12 cellular contexts compared by ENCODE assay signal in genomic region chr11:60563553-60564235, GRCh38. TPM values are rescaled to one million over a fixed set of nuclear protein-coding genes. Genes with fewer than 3 reads are reported as not detected.
DNase-seq lines count a peak whose midpoint lies in the region; ATAC-seq and TF ChIP-seq lines count a peak whose summit lies in the region.
"Had no signal": no experiment of that assay in that cellular context is flagged by ENCODE, and none has a peak within 500 bp of the region (broad histone marks: within the 10 kb centered on the region; RNA-seq: fewer than 3 reads in every experiment).

No MANE protein-coding gene starts in this region.

- peaks cover 40% of the 10 kb centered on the region for H3K9me3 Mint-ChIP-seq in GM23338

- no peaks in the 10 kb centered on the region for H3F3A ChIP-seq in GM23338 (replicated peaks; ENCODE audit: low read depth)

- peak overlapping the region; percentile 78; the same call in 1 of the 2 replicates for H2AFZ ChIP-seq in GM23338

- H3K4me3 ChIP-seq in GM23338 (no peak overlapping the region), fibroblast of the aortic adventitia (ENCODE audit: low read depth, low read length) (no peak overlapping the region)

- H3K4me1 Mint-ChIP-seq in GM23338, result no peaks in the 10 kb centered on the region

- H3K27me3 Mint-ChIP-seq in GM23338 (ENCODE audit: insufficient read depth, low read depth, poor library complexity), result peaks cover 3% of the 10 kb centered on the region

- no peaks in the 10 kb centered on the region for H3K79me2 ChIP-seq in GM23338 (replicated peaks; ENCODE audit: insufficient read depth)

- ATAC-seq in GM23338 (no peak; the same call in 2 of the 3 replicates), HG03095 (IDR thresholded peaks at IDR 0.05; ENCODE audit: unreplicated experiment) (no peak), GM21576 (IDR thresholded peaks at IDR 0.05; ENCODE audit: unreplicated experiment) (no peak), HG02571 (IDR thresholded peaks at IDR 0.05; ENCODE audit: unreplicated experiment) (no peak)

- no peak overlapping the region for H3K27ac ChIP-seq in GM23338 (ENCODE audit: low read depth)

- no peaks in the 10 kb centered on the region for H3K4me1 ChIP-seq in GM23338 (ENCODE audit: insufficient read depth)

- H3K27me3 ChIP-seq in GM23338 (ENCODE audit: insufficient read depth), result no peaks in the 10 kb centered on the region

- H3K4me3 Mint-ChIP-seq in GM23338, result no peak overlapping the region

- H3K36me3 Mint-ChIP-seq in GM23338 (ENCODE audit: low read depth), result peaks cover 32% of the 10 kb centered on the region

- H3K36me3 ChIP-seq in GM23338 (ENCODE audit: insufficient read depth), result no peaks in the 10 kb centered on the region

- no peaks in the 10 kb centered on the region for H4K20me1 ChIP-seq in GM23338 (replicated peaks; ENCODE audit: insufficient read depth)

- H3K9me2 ChIP-seq in GM23338 (ENCODE audit: insufficient read depth), result peaks cover 13% of the 10 kb centered on the region

- H3K4me2 ChIP-seq in GM23338, result no peak overlapping the region

- TF ChIP-seq CTCF in GM23338 (conservative IDR thresholded peaks at IDR 0.05; ENCODE audit: low read depth in 2 of 2) (peak; percentile 53 to 70), fibroblast of the aortic adventitia (IDR thresholded peaks at IDR 0.05; ENCODE audit: insufficient read depth, low read length) (no peak)

- peak overlapping the region; percentile 42; the same call in 1 of the 2 replicates for H3K27ac Mint-ChIP-seq in GM23338

- DNase-seq in ELF-1 (ENCODE audit: low read depth, low spot score), result peak; percentile 17
- peak; percentile 46 for DNase-seq in GM23338 (ENCODE audit: low spot score)
- DNase-seq in NCI-H748 treated with DMSO at 0.1 percent for 48 hours (lab: John Stamatoyannopoulos, UW), result peak; percentile 87
- DNase-seq in fibroblast of the aortic adventitia (ENCODE audit: low read depth), result peak; percentile 1
- no peak for DNase-seq in ureter (ENCODE audit: low spot score)
- DNase-seq: activated CD4-positive, alpha-beta T cell treated with anti-CD3 and anti-CD28 coated beads, Interleukin-2, amount 50 U/mL, for 4 hours; caudate nucleus; NCI-H446 treated with DMSO at 0.1 percent for 48 hours had no signal

TF ChIP-seq in GM23338, 12 proteins besides CTCF, POLR2A, EP300 and RAD21 (continues in another document):
- TF ChIP-seq CREB1 (CRISPR knock-in tag; IDR thresholded peaks at IDR 0.05; ENCODE audit: low read depth) (no peak), POLR2AphosphoS5 (IDR thresholded peaks at IDR 0.05; ENCODE audit: low read depth) (no peak), EZH2phosphoT487 (IDR thresholded peaks at IDR 0.05; ENCODE audit: unreplicated experiment) (no peak), EZH2 (IDR thresholded peaks at IDR 0.05; ENCODE audit: low read depth, unreplicated experiment) (no peak), ZNF331 (CRISPR knock-in tag; IDR thresholded peaks at IDR 0.05; ENCODE audit: low read depth) (no peak), NANOG (IDR thresholded peaks at IDR 0.05; ENCODE audit: borderline replicate concordance) (no peak), STAT1 (IDR thresholded peaks at IDR 0.05; ENCODE audit: unreplicated experiment) (no peak), ETS1 (IDR thresholded peaks at IDR 0.05) (no peak), REST (IDR thresholded peaks at IDR 0.05; ENCODE audit: unreplicated experiment) (no peak), ZNF114 (CRISPR knock-in tag; IDR thresholded peaks at IDR 0.05) (no peak), JUNB (IDR thresholded peaks at IDR 0.05; ENCODE audit: unreplicated experiment) (no peak)

RNA-seq across cellular contexts. Expression of gene MS4A13, which starts 48.5 kb away (rescaled TPM):
- total RNA-seq in GM23338 (2014; rRNA removed; shearing (Covaris generic)), result not detected in 2 replicates
- polyA plus RNA-seq in GM23338 (2016; fragmentation: Nextera tagmentation; extraction: Ambion mirVana), result not detected in 2 replicates
- total RNA-seq in fibroblast of the aortic adventitia (ENCODE audit: low replicate concordance) (not detected in 2 replicates), ureter (not detected)
- total RNA-seq: skeletal muscle tissue had no signal
